Comparison of ENCODE assay signal across 16 cellular contexts in the genomic region with DNA sequence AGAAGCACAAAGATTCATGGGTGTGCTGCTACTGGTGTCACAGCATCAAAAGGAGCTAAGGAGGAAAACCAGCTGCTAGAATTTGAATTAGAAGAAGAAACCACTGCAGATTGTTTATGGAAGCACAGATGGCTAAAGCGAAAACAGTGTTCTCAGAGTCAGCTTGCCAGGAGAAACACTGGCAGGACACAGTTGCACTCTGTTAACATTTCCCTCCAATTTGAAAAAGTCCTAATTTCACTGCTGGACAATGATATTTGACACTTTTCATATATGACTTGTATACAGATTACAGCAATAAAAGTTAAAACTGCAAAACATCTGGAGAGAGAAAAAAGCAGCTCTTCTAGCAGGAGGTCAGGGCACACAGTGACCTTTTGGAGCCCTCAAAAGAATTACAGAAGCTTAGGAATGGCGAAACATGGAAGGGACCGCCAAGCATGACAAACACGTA.
A peak's percentile ranks its signal among the peaks of the same experiment; 100 is the strongest.
DNase-seq lines count a peak whose midpoint lies in the region; ATAC-seq and TF ChIP-seq lines count a peak whose summit lies in the region.
"Had no signal": no experiment of that assay in that cellular context is flagged by ENCODE, and none has a peak within 500 bp of the region (broad histone marks: within the 10 kb centered on the region; RNA-seq: fewer than 3 reads in every experiment).

No MANE protein-coding gene starts in this region.

- H3K36me3 Mint-ChIP-seq in effector memory CD8-positive, alpha-beta T cell (ENCODE audit: insufficient read depth) = no peaks in the 10 kb centered on the region
- H3K36me3 Mint-ChIP-seq: CD4-positive, alpha-beta memory T cell had no signal

- H3K4me2 ChIP-seq in fibroblast of lung (ENCODE audit: extremely low read depth, insufficient read depth, low read length) = peak overlapping the region; percentile 62

- H2AFZ ChIP-seq in fibroblast of lung (ENCODE audit: low read length) = no peak overlapping the region

- H3K4me3 ChIP-seq in fibroblast of lung (replicated peaks in 1 of 4; ENCODE audit: control extremely low read depth in 1 of 4, insufficient read depth in 1 of 4, low read depth in 3 of 4, low read length in 4 of 4) (no peak overlapping the region), testis (no peak overlapping the region)
- H3K4me3 ChIP-seq: pancreas had no signal

- intact Hi-C loops in testis (cut with DNase I; ENCODE audit: low total_unique reads) = no loop called here

- H3K27me3 ChIP-seq in fibroblast of lung (ENCODE audit: control insufficient read depth, insufficient read depth, low read length) (no peaks in the 10 kb centered on the region), testis (no peaks in the 10 kb centered on the region)
- H3K27me3 ChIP-seq: pancreas had no signal

- no peaks in the 10 kb centered on the region for H3K79me2 ChIP-seq in fibroblast of lung (ENCODE audit: control insufficient read depth, insufficient read depth, low read length)

- DNase-seq in HCEC 1CT (peak; percentile 93), fibroblast of lung (ENCODE audit: low read depth in 2 of 2) (peak in 1 of 2 donors; percentile 98), myocyte (ENCODE audit: low read depth) (peak; percentile 54), testis (peak; percentile 33), GM19238 (ENCODE audit: insufficient read length, low spot score) (no peak), NCI-H1105 treated with DMSO at 0.1 percent for 48 hours (lab: John Stamatoyannopoulos, UW) (no peak), hypothalamus (lab: John Stamatoyannopoulos, UW) (no peak)
- no peak for DNase-seq in effector memory CD8-positive, alpha-beta T cell
- DNase-seq: CD4-positive, alpha-beta memory T cell; H7; NCI-H2029 treated with DMSO at 0.1 percent for 48 hours; pancreas; SHP77; stimulated activated CD4-positive, alpha-beta T cell treated with anti-CD3 and anti-CD28 coated beads, Interleukin-1b, Interleukin-23, amount 100 ng/mL, for 48 hours had no signal

- no peaks in the 10 kb centered on the region for H4K20me1 ChIP-seq in fibroblast of lung (ENCODE audit: control insufficient read depth, extremely low read depth, insufficient read depth, low read length)

- no peaks in the 10 kb centered on the region for H3K27me3 Mint-ChIP-seq in effector memory CD8-positive, alpha-beta T cell
- H3K27me3 Mint-ChIP-seq: CD4-positive, alpha-beta memory T cell had no signal

- TF ChIP-seq POLR2A in testis (IDR thresholded peaks at IDR 0.05) = no peak

- H3K4me1 Mint-ChIP-seq in effector memory CD8-positive, alpha-beta T cell (ENCODE audit: low read depth in 2 of 2) = no peaks in the 10 kb centered on the region
- H3K4me1 Mint-ChIP-seq: CD4-positive, alpha-beta memory T cell had no signal

- 45 to 51% methylated on average over 4 of the region's 4 CpGs for WGBS in testis, 2 donors

- H3K27ac ChIP-seq in fibroblast of lung (ENCODE audit: insufficient read depth, low read length) (no peak overlapping the region), testis (no peak overlapping the region)
- H3K27ac ChIP-seq: HL-60, pancreas had no signal

- H3K9ac ChIP-seq in fibroblast of lung (ENCODE audit: insufficient read depth, low read length) = no peak overlapping the region

- ATAC-seq in effector memory CD8-positive, alpha-beta T cell (replicated peaks) = no peak
- ATAC-seq: pancreas had no signal

- H3K4me3 Mint-ChIP-seq in effector memory CD8-positive, alpha-beta T cell = no peak overlapping the region
- H3K4me3 Mint-ChIP-seq: activated T-helper 1 cell treated with anti-CD3 and anti-CD28 coated beads, Interleukin-12 subunit alpha, Interleukin-12 subunit beta, Interleukin-2, Interleukin-4 antibody, amounts not matched to agents 30 ng/mL and 10 ng/mL and 1 ng/mL, durations not matched to agents 14 hours and 24 hours and 36 hours; CD4-positive, alpha-beta memory T cell had no signal

- H3K4me1 ChIP-seq in fibroblast of lung (ENCODE audit: control insufficient read depth, extremely low read depth, insufficient read depth, low read length) = peaks cover 3% of the 10 kb centered on the region
- no peaks in the 10 kb centered on the region for H3K4me1 ChIP-seq in testis
- H3K4me1 ChIP-seq: pancreas had no signal

- no peak for TF ChIP-seq CTCF in fibroblast of lung (conservative IDR thresholded peaks at IDR 0.05 in 1 of 2, IDR thresholded peaks at IDR 0.05 in 1 of 2; ENCODE audit: low read depth in 1 of 2, low read length in 2 of 2)
- no peak for TF ChIP-seq CTCF in testis (IDR thresholded peaks at IDR 0.05)

- peaks cover 0 to 12% of the 10 kb centered on the region in 2 donors for H3K9me3 Mint-ChIP-seq in effector memory CD8-positive, alpha-beta T cell
- H3K9me3 Mint-ChIP-seq: activated T-helper 1 cell treated with anti-CD3 and anti-CD28 coated beads, Interleukin-12 subunit alpha, Interleukin-12 subunit beta, Interleukin-2, Interleukin-4 antibody, amounts not matched to agents 30 ng/mL and 10 ng/mL and 1 ng/mL, durations not matched to agents 14 hours and 24 hours and 36 hours had no signal

- H3K36me3 ChIP-seq in fibroblast of lung (ENCODE audit: control insufficient read depth, insufficient read depth, low read length) (no peaks in the 10 kb centered on the region), testis (ENCODE audit: low read depth, missing control alignments) (no peaks in the 10 kb centered on the region)
- H3K36me3 ChIP-seq: pancreas had no signal

- H3K9me3 ChIP-seq in fibroblast of lung (ENCODE audit: control insufficient read depth, insufficient read depth, low read depth, low read length) (no peaks in the 10 kb centered on the region), testis (no peaks in the 10 kb centered on the region)
- H3K9me3 ChIP-seq: pancreas had no signal

- H3K27ac Mint-ChIP-seq in effector memory CD8-positive, alpha-beta T cell = no peak overlapping the region
- H3K27ac Mint-ChIP-seq: activated T-helper 1 cell treated with anti-CD3 and anti-CD28 coated beads, Interleukin-12 subunit alpha, Interleukin-12 subunit beta, Interleukin-2, Interleukin-4 antibody, amounts not matched to agents 30 ng/mL and 10 ng/mL and 1 ng/mL, durations not matched to agents 14 hours and 24 hours and 36 hours; CD4-positive, alpha-beta memory T cell had no signal

Comparison
In these comparisons a context has a peak if more than half of its experiments do, and no peak if none do; other contexts are left out.
1. DNase-seq: peak in HCEC 1CT (single experiment), myocyte (single experiment) and testis (single experiment); none in GM19238 (single experiment), effector memory CD8-positive, alpha-beta T cell (0 of 3), NCI-H1105 treated with DMSO at 0.1 percent for 48 hours (single experiment) and hypothalamus (0 of 51).